Comparison of ENCODE assay signal across 19 cellular contexts in genomic region chr1:226651732-226652105, GRCh38.
"Had no signal": no experiment of that assay in that cellular context is flagged by ENCODE, and none has a peak within 500 bp of the region (broad histone marks: within the 10 kb centered on the region; RNA-seq: fewer than 3 reads in every experiment).

No MANE protein-coding gene starts in this region.

- H3K36me3 ChIP-seq: right lobe of liver, uterus had no signal

- FAIRE-seq: islet of Langerhans, pancreas had no signal

- H3K9me3 ChIP-seq: lower lobe of right lung, pancreas, prostate gland, right lobe of liver, tibial nerve, uterus had no signal

- H3K27me3 ChIP-seq: pancreas, right lobe of liver, tibial nerve, uterus had no signal

- DNase-seq: immature natural killer cell; mammary epithelial cell; mesenchymal stem cell; stimulated activated CD4-positive, alpha-beta T cell treated with anti-CD3 and anti-CD28 coated beads, Interleukin-1b, Interleukin-23, amount 100 ng/mL, for 48 hours; stimulated activated CD4-positive, alpha-beta T cell treated with anti-CD3 and anti-CD28 coated beads, Interleukin-2, amount 100 ng/mL, for 48 hours; stimulated activated CD4-positive, alpha-beta T cell treated with anti-CD3 and anti-CD28 coated beads, Interleukin-4, amount 100 ng/mL, for 4 hours; stimulated activated CD8-positive, alpha-beta memory T cell treated with anti-CD3 and anti-CD28 coated beads, Interleukin-4, amount 100 ng/mL, for 48 hours; stimulated activated naive CD4-positive, alpha-beta T cell treated with Interleukin-2 at 50 U/mL for 16 hours; stimulated activated naive CD8-positive, alpha-beta T cell treated with anti-CD3 and anti-CD28 coated beads, Interleukin-15, amount 100 ng/mL, for 72 hours; uterus had no signal

- ATAC-seq: lower lobe of right lung; naive thymus-derived CD8-positive, alpha-beta T cell; pancreas; right lobe of liver; stimulated activated memory B cell treated with anti-CD40 and anti-IgM and Interleukin-4, amounts not matched to agents 10 μg/mL and 1 μg/mL and 100 μg/mL, for 72 hours; stimulated activated naive CD8-positive, alpha-beta T cell treated with anti-CD3 and anti-CD28 coated beads, Interleukin-15, amount 100 ng/mL, for 72 hours had no signal

- H3K4me3 ChIP-seq: lower lobe of right lung, pancreas, prostate gland, right lobe of liver, skin epidermis, tibial nerve, uterus had no signal

- H3K27ac ChIP-seq: pancreas, right lobe of liver, uterus had no signal
